ENCODE assay signal across 22 cellular contexts in genomic region chr4:26484032-26484515, GRCh38. TPM values are rescaled to one million over a fixed set of nuclear protein-coding genes. Genes with fewer than 3 reads are reported as not detected.
DNase-seq lines count a peak whose midpoint lies in the region; ATAC-seq, FAIRE-seq and TF ChIP-seq lines count a peak whose summit lies in the region.
"Had no signal": no experiment of that assay in that cellular context is flagged by ENCODE, and none has a peak within 500 bp of the region (broad histone marks: within the 10 kb centered on the region; RNA-seq: fewer than 3 reads in every experiment).

No MANE protein-coding gene starts in this region.

- no peaks in the 10 kb centered on the region for H4K20me1 ChIP-seq in GM23248 (ENCODE audit: insufficient read depth)

- no peak overlapping the region for H3K9ac ChIP-seq in GM23248

- H3K27ac ChIP-seq in GM23248 (0 out of 2 replicates have a peak overlapping the region, but pooled peaks have one; percentile 4), pancreas (no peak overlapping the region)
- H3K27ac ChIP-seq: upper lobe of right lung had no signal

- peak overlapping the region; percentile 58 for H3K4me2 ChIP-seq in GM23248 (ENCODE audit: unreplicated experiment)

- H3K9me2 ChIP-seq in GM23248 (ENCODE audit: insufficient read depth): no peaks in the 10 kb centered on the region

- H2AFZ ChIP-seq in GM23248: peak overlapping the region; percentile 38; the same call in 1 of the 2 replicates

- in situ Hi-C loops in GM23248 (cut with MboI): no loop called here

- 4 to 12% methylated on average over 2 of the region's 2 CpGs for WGBS in GM23248 (ENCODE audit: low coverage in 1 of 2, low lambda C conversion rate in 2 of 2, missing lambda C conversion rate in 2 of 2), 2 experiments
- 10 to 12% methylated on average over 2 of the region's 2 CpGs for WGBS in pancreas, 2 donors

- H3K9me3 ChIP-seq in GM23248 (ENCODE audit: low read depth) (no peaks in the 10 kb centered on the region), pancreas (no peaks in the 10 kb centered on the region)
- H3K9me3 ChIP-seq: upper lobe of right lung had no signal

- H3K27me3 ChIP-seq in GM23248 (replicated peaks; ENCODE audit: insufficient read depth) (peaks cover 31% of the 10 kb centered on the region), pancreas (no peaks in the 10 kb centered on the region)
- H3K27me3 ChIP-seq: upper lobe of right lung had no signal

- CTCF ChIA-PET in AG04449 (lab: Yijun Ruan, JAX): interaction anchor here (0.8 to 3.8 kb wide), 4 partner anchors 10 to 235 kb away, joined by 3 to 19 read pairs (median 4); no protein-coding TSS in a partner anchor

- H3F3A ChIP-seq in GM23248 (ENCODE audit: insufficient read depth): peaks cover 13% of the 10 kb centered on the region; the same call in 1 of the 2 replicates

- no peak for TF ChIP-seq CTCF in AG04449 (IDR thresholded peaks at IDR 0.05; ENCODE audit: insufficient read depth, low read length, missing control alignments)
- no peak for TF ChIP-seq CTCF in pancreas (IDR thresholded peaks at IDR 0.05)

- H3K36me3 ChIP-seq in GM23248 (ENCODE audit: low read depth) (no peaks in the 10 kb centered on the region), pancreas (no peaks in the 10 kb centered on the region)
- H3K36me3 ChIP-seq: upper lobe of right lung had no signal

- POLR2A ChIA-PET in AG04449 (lab: Yijun Ruan, JAX): no interaction called here

- DNase-seq in AG04449 (ENCODE audit: low read depth, low spot score) (peak; percentile 37), GM23248 (peak; percentile 38), fibroblast of gingiva (ENCODE audit: low read depth) (peak; percentile 43), pancreas (no peak), LoVo (ENCODE audit: low spot score) (no peak), NOMO-1 treated with dmso at 0.1 percent for 144 hours (lab: John Stamatoyannopoulos, UW; ENCODE audit: unreplicated experiment) (no peak)
- DNase-seq: activated CD4-positive, alpha-beta T cell treated with anti-CD3 and anti-CD28 coated beads, Interleukin-2, amount 10 ng/mL, durations not matched to agents 24 days and 14 days; CD4-positive, alpha-beta memory T cell; DMS53; left colon; NCI-H524 treated with DMSO at 0.1 percent for 48 hours; stimulated activated CD4-positive, alpha-beta T cell treated with anti-CD3 and anti-CD28 coated beads, Interleukin-1b, Interleukin-23, amount 100 ng/mL, for 48 hours; T-helper 1 cell; upper lobe of right lung had no signal

- no peaks in the 10 kb centered on the region for H3K79me2 ChIP-seq in GM23248 (ENCODE audit: insufficient read depth)

- intact Hi-C loops in pancreas (cut with DNase I): no loop called here

- peak in 3 of 4 donors; percentile 29 to 62 (median 57) for ATAC-seq in pancreas
- ATAC-seq in GM21367 (IDR thresholded peaks at IDR 0.05; ENCODE audit: unreplicated experiment): no peak
- ATAC-seq in HG03095 (IDR thresholded peaks at IDR 0.05; ENCODE audit: unreplicated experiment): no peak
- ATAC-seq: left colon, Right ventricle myocardium inferior, sciatic nerve, upper lobe of right lung had no signal

- FAIRE-seq in pancreas (lab: Jason Lieb, UNC): peak; percentile 79

- no peak overlapping the region for H3K4me3 ChIP-seq in AG04449 (ENCODE audit: low read depth, low read length)
- no peak overlapping the region for H3K4me3 ChIP-seq in GM23248
- H3K4me3 ChIP-seq in pancreas: no peak overlapping the region
- H3K4me3 ChIP-seq: upper lobe of right lung had no signal

- peaks cover 15% of the 10 kb centered on the region; the same call in 1 of the 2 replicates for H3K4me1 ChIP-seq in GM23248 (ENCODE audit: insufficient read depth)
- H3K4me1 ChIP-seq in pancreas: peaks cover 0 to 17% (median 5%) of the 10 kb centered on the region in 3 donors
- H3K4me1 ChIP-seq: upper lobe of right lung had no signal

RNA-seq across cellular contexts. Expression of gene CCKAR, which starts 6.2 kb away (rescaled TPM):
- not detected in 2 replicates for total RNA-seq in GM23248 (2014; rRNA removed; shearing (Covaris generic))
- polyA plus RNA-seq in GM23248 (2016; fragmentation: Nextera tagmentation; extraction: Ambion mirVana) (not detected in 2 replicates), pancreas (not detected)
- under 1 TPM in 5 of 6 donors, not detected in 1; 0.12 to 0.16 (median 0.15) TPM for total RNA-seq in pancreas
- total RNA-seq: activated CD4-positive, alpha-beta T cell treated with anti-CD3 and anti-CD28 coated beads, Interleukin-2, amount 10 ng/mL, durations not matched to agents 24 days and 14 days; activated T-helper 2 cell treated with anti-CD3 and anti-CD28 coated beads, Interferon-gamma antibody, Interleukin-2, Interleukin-4, amounts not matched to agents 10 μg/mL and 5 μg/mL and 100 μg/mL, durations not matched to agents 14 hours and 24 hours and 36 hours; cardiac septum; CD4-positive, alpha-beta memory T cell; dermis microvascular lymphatic vessel endothelial cell; left colon; osteocyte; Right ventricle myocardium inferior; sciatic nerve; upper lobe of right lung had no signal
- polyA plus RNA-seq: CD4-positive, alpha-beta memory T cell had no signal

Comparison
In these comparisons a context has a peak if more than half of its experiments do, and no peak if none do; other contexts are left out.
1. DNase-seq: peak in AG04449 (single experiment), GM23248 (single experiment) and fibroblast of gingiva (single experiment); none in pancreas (0 of 6), LoVo (single experiment) and NOMO-1 treated with dmso at 0.1 percent for 144 hours (single experiment).
2. ATAC-seq: peak in pancreas (3 of 4); none in GM21367 (single experiment) and HG03095 (single experiment).